In genomic region chr17:4485676-4486646, GRCh38 we compare ENCODE assay signal across 7 cellular contexts. TPM values are rescaled to one million over a fixed set of nuclear protein-coding genes. Genes with fewer than 3 reads are reported as not detected.
DNase-seq lines count a peak whose midpoint lies in the region; ATAC-seq and TF ChIP-seq lines count a peak whose summit lies in the region.

No MANE protein-coding gene starts in this region.

- no peaks in the 10 kb centered on the region for H3K4me1 ChIP-seq in osteoblast (ENCODE audit: insufficient read depth, low read length)

- no peak overlapping the region for H3K4me3 ChIP-seq in osteoblast (ENCODE audit: insufficient read depth, low read length)
- H3K4me3 ChIP-seq in brain microvascular endothelial cell (ENCODE audit: low read depth, low read length), result no peak overlapping the region

- H3K9me3 ChIP-seq in osteoblast (ENCODE audit: low read depth, low read length), result no peaks in the 10 kb centered on the region

- no peaks in the 10 kb centered on the region for H4K20me1 ChIP-seq in osteoblast (ENCODE audit: insufficient read depth, low read length)

- no peaks in the 10 kb centered on the region for H3K27me3 ChIP-seq in osteoblast (ENCODE audit: insufficient read depth, low read length)
- no peaks in the 10 kb centered on the region for H3K27me3 ChIP-seq in brain microvascular endothelial cell (replicated peaks)

- H3K4me1 Mint-ChIP-seq in stimulated activated naive CD8-positive, alpha-beta T cell treated with anti-CD3 and anti-CD28 coated beads, Interleukin-15, amount 100 ng/mL, for 72 hours, result peaks cover 61% of the 10 kb centered on the region

- peak overlapping the region; percentile 90 to 93 for H3K27ac Mint-ChIP-seq in stimulated activated naive CD8-positive, alpha-beta T cell treated with anti-CD3 and anti-CD28 coated beads, Interleukin-15, amount 100 ng/mL, for 72 hours

- TF ChIP-seq CTCF in osteoblast (IDR thresholded peaks at IDR 0.05; ENCODE audit: extremely low read depth, low read depth, low read length) (no peak), brain microvascular endothelial cell (IDR thresholded peaks at IDR 0.05; ENCODE audit: low read depth, low read length, missing control alignments) (no peak)

- peak; percentile 36 for DNase-seq in activated CD4-positive, alpha-beta T cell treated with anti-CD3 and anti-CD28 coated beads for 1 hour
- DNase-seq in activated gamma-delta T cell treated with Interleukin-2 at 50 U/mL for 16 hours (peak; percentile 66), osteoblast (ENCODE audit: insufficient read length, low spot score, missing footprints) (peak; percentile 58), SIG-M5 (lab: John Stamatoyannopoulos, UW) (no peak), brain microvascular endothelial cell (no peak)
- peak; percentile 37 to 46 for DNase-seq in stimulated activated naive CD8-positive, alpha-beta T cell treated with anti-CD3 and anti-CD28 coated beads, Interleukin-15, amount 100 ng/mL, for 72 hours

- H3K79me2 ChIP-seq in osteoblast (ENCODE audit: insufficient read depth, low read length), result no peaks in the 10 kb centered on the region

- no peaks in the 10 kb centered on the region for H3K36me3 ChIP-seq in osteoblast (ENCODE audit: insufficient read depth, low read length)
- no peaks in the 10 kb centered on the region for H3K36me3 ChIP-seq in brain microvascular endothelial cell (replicated peaks)

- no peaks in the 10 kb centered on the region for H3K9me3 Mint-ChIP-seq in stimulated activated naive CD8-positive, alpha-beta T cell treated with anti-CD3 and anti-CD28 coated beads, Interleukin-15, amount 100 ng/mL, for 72 hours

- ATAC-seq in stimulated activated naive CD8-positive, alpha-beta T cell treated with anti-CD3 and anti-CD28 coated beads, Interleukin-15, amount 100 ng/mL, for 72 hours, result peak; percentile 85
- no peak for ATAC-seq in GM18873 (IDR thresholded peaks at IDR 0.05; ENCODE audit: low FRiP score, unreplicated experiment)

- H3K27me3 Mint-ChIP-seq in stimulated activated naive CD8-positive, alpha-beta T cell treated with anti-CD3 and anti-CD28 coated beads, Interleukin-15, amount 100 ng/mL, for 72 hours, result no peaks in the 10 kb centered on the region

- H3K4me3 Mint-ChIP-seq in stimulated activated naive CD8-positive, alpha-beta T cell treated with anti-CD3 and anti-CD28 coated beads, Interleukin-15, amount 100 ng/mL, for 72 hours, result peak overlapping the region; percentile 86 to 93

- no peak overlapping the region for H2AFZ ChIP-seq in osteoblast (ENCODE audit: low read length)

- no peak overlapping the region for H3K4me2 ChIP-seq in osteoblast (ENCODE audit: insufficient read depth, low read length)

- no peak overlapping the region for H3K27ac ChIP-seq in osteoblast (ENCODE audit: low read depth, low read length)
- no peak overlapping the region for H3K27ac ChIP-seq in brain microvascular endothelial cell

- in situ Hi-C loops in brain microvascular endothelial cell (cut with HindIII; ENCODE audit: low pct_ligation_motif_present, low sequenced_read_pairs), result no loop called here

RNA-seq across cellular contexts. Expression of gene SPNS2, which starts 12.7 kb away (rescaled TPM):
- total RNA-seq in osteoblast, result under 0.01 TPM in 2 replicates

RNA-seq across cellular contexts. Expression of gene SPNS3, which starts 52.2 kb away (rescaled TPM):
- not detected in 2 replicates for total RNA-seq in osteoblast

Comparison
In these comparisons a context has a peak if more than half of its experiments do, and no peak if none do; other contexts are left out.
1. DNase-seq: peak in activated CD4-positive, alpha-beta T cell treated with anti-CD3 and anti-CD28 coated beads for 1 hour (single experiment), activated gamma-delta T cell treated with Interleukin-2 at 50 U/mL for 16 hours (single experiment), osteoblast (single experiment) and stimulated activated naive CD8-positive, alpha-beta T cell treated with anti-CD3 and anti-CD28 coated beads, Interleukin-15, amount 100 ng/mL, for 72 hours (2 of 2); none in SIG-M5 (single experiment) and brain microvascular endothelial cell (single experiment).